Comparison of ENCODE assay signal across 25 cellular contexts in the genomic region with DNA sequence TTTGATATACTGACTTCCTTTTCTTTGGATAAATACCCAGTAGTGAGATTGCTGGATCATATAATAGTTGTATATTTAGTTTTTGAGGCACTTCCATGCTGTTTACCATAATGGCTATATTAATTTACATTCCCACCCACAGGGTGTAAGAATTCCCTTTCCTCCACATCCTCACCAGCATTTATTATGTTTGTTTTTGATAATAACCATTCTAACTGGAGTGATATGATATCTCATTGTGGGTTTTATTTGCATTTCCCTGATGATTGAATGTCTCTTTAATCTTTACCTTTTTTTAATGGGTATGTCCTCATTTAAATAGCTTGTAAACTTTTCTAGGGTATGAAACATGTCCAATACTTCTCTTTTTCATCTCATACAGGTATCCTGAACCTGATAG. TPM values are rescaled to one million over a fixed set of nuclear protein-coding genes. Genes with fewer than 3 reads are reported as not detected.
A peak's percentile ranks its signal among the peaks of the same experiment; 100 is the strongest.
DNase-seq lines count a peak whose midpoint lies in the region; ATAC-seq, FAIRE-seq and TF ChIP-seq lines count a peak whose summit lies in the region.
"Had no signal": no experiment of that assay in that cellular context is flagged by ENCODE, and none has a peak within 500 bp of the region (broad histone marks: within the 10 kb centered on the region; RNA-seq: fewer than 3 reads in every experiment).

No MANE protein-coding gene starts in this region.

- no peak for TF ChIP-seq POLR2A in HCT116 (IDR thresholded peaks at IDR 0.05; ENCODE audit: borderline replicate concordance, extremely low read depth, insufficient read depth, insufficient read length)
- no peak for TF ChIP-seq POLR2A in tibial nerve (IDR thresholded peaks at IDR 0.05)
- TF ChIP-seq POLR2A in suprapubic skin (IDR thresholded peaks at IDR 0.05) = no peak

- H2AFZ ChIP-seq in HCT116 (ENCODE audit: low read depth, low read length, poor library complexity, severe bottlenecking) (no peak overlapping the region), astrocyte (ENCODE audit: low read depth, low read length) (no peak overlapping the region)
- H2AFZ ChIP-seq: GM23248 had no signal

- intact Hi-C loops in HCT116 (cut with micrococcal nuclease) = no loop called here

- no peak overlapping the region for H3K4me2 ChIP-seq in HCT116 (ENCODE audit: low read length)
- no peak overlapping the region for H3K4me2 ChIP-seq in astrocyte (ENCODE audit: low read length)
- H3K4me2 ChIP-seq: BLaER1 had no signal

- no peak for DNase-seq in HCT116 (ENCODE audit: low read depth, low spot score)
- peak; percentile 71 to 80 for DNase-seq in NCI-H526 (lab: John Stamatoyannopoulos, UW)
- no peak for DNase-seq in astrocyte (ENCODE audit: low read depth)
- DNase-seq in tibial nerve (ENCODE audit: low spot score in 2 of 2) = no peak
- no peak for DNase-seq in suprapubic skin (ENCODE audit: low spot score in 2 of 2)
- no peak for DNase-seq in kidney tubule cell (ENCODE audit: low spot score)
- DNase-seq: Caco-2; CD4-positive, CD25-positive, alpha-beta regulatory T cell; CD8-positive, alpha-beta T cell; DMS153; DND-41; GM23248; H7; HCEC 1CT; HFFc6 had no signal

- H3K9me3 Mint-ChIP-seq in astrocyte (ENCODE audit: unreplicated experiment) = peaks cover 4% of the 10 kb centered on the region
- H3K9me3 Mint-ChIP-seq in stimulated activated memory B cell treated with anti-CD40 and anti-IgM and Interleukin-4, amounts not matched to agents 10 μg/mL and 1 μg/mL and 100 μg/mL, for 72 hours = peaks cover 5% of the 10 kb centered on the region
- H3K9me3 Mint-ChIP-seq: CD8-positive, alpha-beta T cell; HFFc6 had no signal

- H3K36me3 ChIP-seq in HCT116 (ENCODE audit: control insufficient read depth in 1 of 2, insufficient read depth in 2 of 2, low read length in 2 of 2) = no peaks in the 10 kb centered on the region
- H3K36me3 ChIP-seq in astrocyte (ENCODE audit: insufficient read depth, low read length) = no peaks in the 10 kb centered on the region
- no peaks in the 10 kb centered on the region for H3K36me3 ChIP-seq in tibial nerve
- no peaks in the 10 kb centered on the region for H3K36me3 ChIP-seq in suprapubic skin
- H3K36me3 ChIP-seq: BLaER1 had no signal

- no peaks in the 10 kb centered on the region for H3K27me3 Mint-ChIP-seq in astrocyte (ENCODE audit: low read depth, unreplicated experiment)
- H3K27me3 Mint-ChIP-seq in stimulated activated memory B cell treated with anti-CD40 and anti-IgM and Interleukin-4, amounts not matched to agents 10 μg/mL and 1 μg/mL and 100 μg/mL, for 72 hours = no peaks in the 10 kb centered on the region
- H3K27me3 Mint-ChIP-seq: B cell had no signal

- no peaks in the 10 kb centered on the region for H3K27me3 ChIP-seq in HCT116 (ENCODE audit: insufficient read depth, low read length)
- no peaks in the 10 kb centered on the region for H3K27me3 ChIP-seq in astrocyte (ENCODE audit: insufficient read depth, low read length)
- H3K27me3 ChIP-seq in tibial nerve = no peaks in the 10 kb centered on the region
- H3K27me3 ChIP-seq in suprapubic skin = no peaks in the 10 kb centered on the region
- H3K27me3 ChIP-seq: BLaER1 had no signal

- no peaks in the 10 kb centered on the region for H4K20me1 ChIP-seq in HCT116 (ENCODE audit: insufficient read depth)
- H4K20me1 ChIP-seq in astrocyte (ENCODE audit: insufficient read depth, low read length) = no peaks in the 10 kb centered on the region
- H4K20me1 ChIP-seq: BLaER1 had no signal

- H3K4me1 ChIP-seq in HCT116 (ENCODE audit: control insufficient read depth in 1 of 2, insufficient read depth in 2 of 2, low read length in 2 of 2) (peaks cover 35 to 50% of the 10 kb centered on the region in 2 experiments), astrocyte (ENCODE audit: insufficient read depth, low read length) (peaks cover 24% of the 10 kb centered on the region), tibial nerve (peaks cover 0 to 18% (median 4%) of the 10 kb centered on the region in 4 donors), suprapubic skin (peaks cover 14% of the 10 kb centered on the region)

- H3K9ac ChIP-seq in HCT116 (ENCODE audit: low read length) = no peak overlapping the region
- H3K9ac ChIP-seq in astrocyte (ENCODE audit: low read length) = no peak overlapping the region
- H3K9ac ChIP-seq: BLaER1, GM23248 had no signal

- CTCF ChIA-PET in HCT116 (lab: Charles Lee) = no interaction called here

- no peak overlapping the region for H3K4me3 ChIP-seq in HCT116 (replicated peaks in 1 of 2; ENCODE audit: low read depth in 1 of 2, low read length in 2 of 2)
- H3K4me3 ChIP-seq in astrocyte (ENCODE audit: insufficient read depth, low read depth, low read length) = no peak overlapping the region
- no peak overlapping the region for H3K4me3 ChIP-seq in tibial nerve
- H3K4me3 ChIP-seq in suprapubic skin = no peak overlapping the region
- H3K4me3 ChIP-seq: BLaER1, GM23248 had no signal

- H3K27ac Mint-ChIP-seq in astrocyte (ENCODE audit: unreplicated experiment) = no peak overlapping the region
- peak overlapping the region; percentile 22 for H3K27ac Mint-ChIP-seq in stimulated activated memory B cell treated with anti-CD40 and anti-IgM and Interleukin-4, amounts not matched to agents 10 μg/mL and 1 μg/mL and 100 μg/mL, for 72 hours
- H3K27ac Mint-ChIP-seq: CD8-positive, alpha-beta T cell; HFFc6 had no signal

- H3K27ac ChIP-seq in HCT116 (ENCODE audit: low read depth, low read length) (no peak overlapping the region), astrocyte (ENCODE audit: low read depth, low read length) (no peak overlapping the region), tibial nerve (no peak overlapping the region), suprapubic skin (no peak overlapping the region)
- H3K27ac ChIP-seq: 22Rv1, BLaER1, C4-2B, GM23248 had no signal

- H3K9me2 ChIP-seq in HCT116 (ENCODE audit: insufficient read depth) = no peaks in the 10 kb centered on the region

- no peak overlapping the region for H3K4me3 Mint-ChIP-seq in astrocyte (ENCODE audit: unreplicated experiment)
- H3K4me3 Mint-ChIP-seq in stimulated activated memory B cell treated with anti-CD40 and anti-IgM and Interleukin-4, amounts not matched to agents 10 μg/mL and 1 μg/mL and 100 μg/mL, for 72 hours = no peak overlapping the region
- H3K4me3 Mint-ChIP-seq: B cell; CD4-positive, CD25-positive, alpha-beta regulatory T cell; CD8-positive, alpha-beta T cell; HFFc6 had no signal

- H3K9me3 ChIP-seq in HCT116 (ENCODE audit: control insufficient read depth in 1 of 2, insufficient read depth in 1 of 2, low read depth in 1 of 2, low read length in 2 of 2) (no peaks in the 10 kb centered on the region), astrocyte (ENCODE audit: insufficient read depth, low read depth, low read length) (no peaks in the 10 kb centered on the region), tibial nerve (no peaks in the 10 kb centered on the region), suprapubic skin (no peaks in the 10 kb centered on the region)
- H3K9me3 ChIP-seq: BLaER1, Caco-2 had no signal

- H3K79me2 ChIP-seq in HCT116 (ENCODE audit: insufficient read depth, low read length) (no peaks in the 10 kb centered on the region), astrocyte (ENCODE audit: insufficient read depth, low read length) (no peaks in the 10 kb centered on the region)

- peaks cover 27% of the 10 kb centered on the region for H3K4me1 Mint-ChIP-seq in astrocyte (ENCODE audit: low read depth, unreplicated experiment)
- peaks cover 35% of the 10 kb centered on the region for H3K4me1 Mint-ChIP-seq in stimulated activated memory B cell treated with anti-CD40 and anti-IgM and Interleukin-4, amounts not matched to agents 10 μg/mL and 1 μg/mL and 100 μg/mL, for 72 hours

- BruUV-seq in HCT116 (replicated peaks; lab: Mats Ljungman, UMichigan) = TSS peak; percentile 45

- TF ChIP-seq EP300 in tibial nerve (IDR thresholded peaks at IDR 0.05) (no peak), suprapubic skin (IDR thresholded peaks at IDR 0.05) (no peak)

- no peak for TF ChIP-seq RAD21 in HCT116 (IDR thresholded peaks at IDR 0.05; ENCODE audit: low read depth)

- POLR2A ChIA-PET in HCT116 (lab: Charles Lee) = interaction anchor here (0.7 kb wide), 1 partner anchor 8 kb away, joined by 3 read pairs; no protein-coding TSS in a partner anchor

- H3K36me3 Mint-ChIP-seq in astrocyte (ENCODE audit: low read depth, unreplicated experiment) = no peaks in the 10 kb centered on the region
- no peaks in the 10 kb centered on the region for H3K36me3 Mint-ChIP-seq in stimulated activated memory B cell treated with anti-CD40 and anti-IgM and Interleukin-4, amounts not matched to agents 10 μg/mL and 1 μg/mL and 100 μg/mL, for 72 hours
- H3K36me3 Mint-ChIP-seq: CD4-positive, CD25-positive, alpha-beta regulatory T cell; CD8-positive, alpha-beta T cell had no signal

- RAD21 ChIA-PET in HCT116 (lab: Charles Lee; ENCODE audit: low non-redundant PET in 1 of 2, low total read pairs in 2 of 2, uncharacterized antibody in 2 of 2, unreplicated experiment in 2 of 2) = no interaction called here

- TF ChIP-seq CTCF in HCT116 (IDR thresholded peaks at IDR 0.05 in 2 of 3, conservative IDR thresholded peaks at IDR 0.05 in 1 of 3; ENCODE audit: borderline replicate concordance in 1 of 3, insufficient read depth in 1 of 3, low read depth in 2 of 3, low read length in 2 of 3) (no peak), astrocyte (IDR thresholded peaks at IDR 0.05; ENCODE audit: insufficient read depth, low read depth, low read length) (no peak), tibial nerve (IDR thresholded peaks at IDR 0.05) (no peak), suprapubic skin (IDR thresholded peaks at IDR 0.05) (no peak)

- peak; percentile 66 for FAIRE-seq in astrocyte (lab: Jason Lieb, UNC)
- FAIRE-seq: A204.1, G401.6, GM12892, H1 had no signal

- ATAC-seq in HCT116 (no peak), HG02623 (IDR thresholded peaks at IDR 0.05; ENCODE audit: unreplicated experiment) (no peak)
- ATAC-seq in stimulated activated memory B cell treated with anti-CD40 and anti-IgM and Interleukin-4, amounts not matched to agents 10 μg/mL and 1 μg/mL and 100 μg/mL, for 72 hours = no peak
- ATAC-seq: CD8-positive, alpha-beta T cell had no signal

TF ChIP-seq in HCT116, 20 proteins besides CTCF, POLR2A, EP300 and RAD21:
- no peak for TF ChIP-seq TCF7L2 (IDR thresholded peaks at IDR 0.05; ENCODE audit: borderline replicate concordance, extremely low read depth, insufficient read depth, insufficient read length)
- TF ChIP-seq SIN3A (IDR thresholded peaks at IDR 0.05; ENCODE audit: low read depth) = no peak
- no peak for TF ChIP-seq EZH2 (IDR thresholded peaks at IDR 0.05)

RNA-seq across cellular contexts. Expression of gene SAV1, which starts 11.6 kb away (rescaled TPM):
- total RNA-seq in HCT116 (2021; ENCODE audit: unreplicated experiment) (38.0 TPM), astrocyte (18.3 and 26.3 TPM in 2 replicates), tibial nerve (10 to 100 TPM; 35.1 to 62.3 (median 47.4) TPM), suprapubic skin (10 to 100 TPM; 23.3 to 40.0 (median 26.2) TPM)
- 19.7 and 20.2 TPM in 2 replicates for polyA plus RNA-seq in HCT116 (2012)

Comparison
In these comparisons a context has a peak if more than half of its experiments do, and no peak if none do; other contexts are left out.
1. DNase-seq: peak in NCI-H526 (2 of 2); none in HCT116 (single experiment), astrocyte (single experiment), tibial nerve (0 of 2), suprapubic skin (0 of 2) and kidney tubule cell (single experiment).